Comparison of ENCODE assay signal across 11 cellular contexts in genomic region chr1:2393471-2393877, GRCh38. TPM values are rescaled to one million over a fixed set of nuclear protein-coding genes. Genes with fewer than 3 reads are reported as not detected.
A peak's percentile ranks its signal among the peaks of the same experiment; 100 is the strongest.
DNase-seq lines count a peak whose midpoint lies in the region; ATAC-seq, FAIRE-seq and TF ChIP-seq lines count a peak whose summit lies in the region.
"Had no signal": no experiment of that assay in that cellular context is flagged by ENCODE, and none has a peak within 500 bp of the region (broad histone marks: within the 10 kb centered on the region; RNA-seq: fewer than 3 reads in every experiment).

No MANE protein-coding gene starts in this region.

- peaks cover 60% of the 10 kb centered on the region for H3K79me2 ChIP-seq in K562 (ENCODE audit: control insufficient read depth, insufficient read depth, low read length)

- 0 out of 2 replicates have a peak overlapping the region, but pooled peaks have one; percentile 5 for H3K4me2 ChIP-seq in K562 (ENCODE audit: insufficient read depth, low read length)

- H3K27ac Mint-ChIP-seq in HFFc6 (peak overlapping the region; percentile 87), naive B cell (peak overlapping the region; percentile 44 to 88 (median 60))

- no peak overlapping the region for H3K4me3 ChIP-seq in K562

- peak overlapping the region; percentile 96 for H3K4me3 Mint-ChIP-seq in HFFc6
- peak overlapping the region in 6 of 8 donors; percentile 87 to 94 (median 88) for H3K4me3 Mint-ChIP-seq in naive B cell

- 91% methylated on average over 9 of the region's 9 CpGs for WGBS in K562 (ENCODE audit: insufficient coverage, low coverage, missing lambda C conversion rate)

- H3K9ac ChIP-seq in K562 (ENCODE audit: insufficient read depth in 1 of 2, low read depth in 2 of 2, low read length in 2 of 2) = peak overlapping the region; percentile 78 to 85; a peak in 3 of 4 replicates
- H3K9ac ChIP-seq: KMS-11 had no signal

- TF ChIP-seq EP300 in K562 (IDR thresholded peaks at IDR 0.05; ENCODE audit: low read length) = no peak

- POLR2A ChIA-PET in K562 (lab: Yijun Ruan, JAX) = interaction anchor here (0.8 to 2.1 kb wide), 4 partner anchors 11 to 198 kb away, joined by 4 to 7 read pairs (median 4); no protein-coding TSS in a partner anchor

- TF ChIP-seq RAD21 in K562 (CRISPR knock-in tag; conservative IDR thresholded peaks at IDR 0.05 in 1 of 2, IDR thresholded peaks at IDR 0.05 in 1 of 2) = no peak

- TF ChIP-seq POLR2A in K562 (conservative IDR thresholded peaks at IDR 0.05) = no peak

- TF ChIP-seq CTCF in C4-2B (conservative IDR thresholded peaks at IDR 0.05) (no peak), HFFc6 (IDR thresholded peaks at IDR 0.05) (no peak), K562 (IDR thresholded peaks at IDR 0.05 in 2 of 3, conservative IDR thresholded peaks at IDR 0.05 in 1 of 3; ENCODE audit: insufficient read depth in 2 of 3, low read depth in 1 of 3, low read length in 3 of 3) (no peak)

- ATAC-seq in K562 (no peak), naive B cell (ENCODE audit: low read depth in 2 of 2) (no peak), HG03139 (IDR thresholded peaks at IDR 0.05; ENCODE audit: unreplicated experiment) (no peak), HG03097 (IDR thresholded peaks at IDR 0.05; ENCODE audit: low FRiP score, unreplicated experiment) (no peak)

- intact Hi-C loops in K562 (cut with micrococcal nuclease) = no loop called here

- H3K9me1 ChIP-seq in K562 (ENCODE audit: control insufficient read depth, insufficient read depth, low read length) = peaks cover 11% of the 10 kb centered on the region

- DNase-seq in HFFc6 (no peak), K562 (ENCODE audit: extremely low read depth in 1 of 4, low spot score in 3 of 4) (no peak), naive B cell (no peak), NCI-H226 (no peak), NCI-H2029 treated with DMSO at 0.1 percent for 48 hours (lab: John Stamatoyannopoulos, UW) (no peak)
- DNase-seq: head of caudate nucleus, NCI-H748 treated with DMSO at 0.1 percent for 48 hours had no signal

- H3K27me3 Mint-ChIP-seq in HFFc6 (ENCODE audit: insufficient read depth) = peaks cover 5% of the 10 kb centered on the region
- H3K27me3 Mint-ChIP-seq in naive B cell = no peaks in the 10 kb centered on the region

- H3K27ac ChIP-seq in C4-2B = 0 out of 2 replicates have a peak overlapping the region, but pooled peaks have one; percentile 2
- no peak overlapping the region for H3K27ac ChIP-seq in K562 (ENCODE audit: extremely low read depth, low read depth, low read length)
- H3K27ac ChIP-seq: KMS-11 had no signal

- FAIRE-seq in K562 (lab: Jason Lieb, UNC) = no peak

- peaks cover 18% of the 10 kb centered on the region; the same call in 1 of the 2 replicates for H4K20me1 ChIP-seq in K562 (replicated peaks; ENCODE audit: control insufficient read depth, insufficient read depth, low read length)

- CTCF ChIA-PET in K562 (lab: Yijun Ruan, JAX; ENCODE audit: low intra/inter-chr PET ratio) = interaction anchor here (0.6 kb wide), 1 partner anchor 475 kb away, joined by 3 read pairs; the partner anchor contains the start of gene TMEM52

- peaks cover 36% of the 10 kb centered on the region for H3K4me1 Mint-ChIP-seq in HFFc6 (ENCODE audit: low read depth)
- peaks cover 33 to 45% (median 40%) of the 10 kb centered on the region in 3 donors for H3K4me1 Mint-ChIP-seq in naive B cell

- no peaks in the 10 kb centered on the region for H3K27me3 ChIP-seq in K562 (ENCODE audit: control insufficient read depth in 2 of 2, insufficient read depth in 2 of 2, low read length in 2 of 2)

- peaks cover 22 to 49% of the 10 kb centered on the region in 2 experiments for H3K4me1 ChIP-seq in K562 (replicated peaks in 1 of 2; ENCODE audit: control insufficient read depth in 2 of 2, insufficient read depth in 2 of 2, low read length in 2 of 2)

- no TSS peak for BruUV-seq in K562 (replicated peaks; lab: Mats Ljungman, UMichigan)

- H3K9me3 Mint-ChIP-seq in HFFc6 = no peaks in the 10 kb centered on the region
- H3K9me3 Mint-ChIP-seq in naive B cell = no peaks in the 10 kb centered on the region

- H3K36me3 ChIP-seq in K562 (ENCODE audit: control insufficient read depth, insufficient read depth, low read length) = peaks cover 60% of the 10 kb centered on the region

- in situ Hi-C loops in K562 (cut with MboI) = no loop called here

- H3K9me3 ChIP-seq in K562 (replicated peaks; ENCODE audit: control insufficient read depth, insufficient read depth, low read depth, low read length) = no peaks in the 10 kb centered on the region

- no peak overlapping the region for H2AFZ ChIP-seq in K562 (ENCODE audit: low read depth, low read length)

- H3K36me3 Mint-ChIP-seq in HFFc6 (ENCODE audit: low read depth) = peaks cover 34% of the 10 kb centered on the region
- peaks cover 0 to 4% of the 10 kb centered on the region in 2 donors for H3K36me3 Mint-ChIP-seq in naive B cell

TF ChIP-seq in K562, 482 proteins besides CTCF, POLR2A, EP300 and RAD21 (continues in another document):
- peak; percentile 23; the same call in 1 of the 2 replicates for TF ChIP-seq RBFOX2 (IDR thresholded peaks at IDR 0.05; ENCODE audit: low read depth, low read length)
- TF ChIP-seq NUFIP1 (IDR thresholded peaks at IDR 0.05; ENCODE audit: partially characterized antibody) = no peak
- TF ChIP-seq HSF4 (CRISPR knock-in tag; IDR thresholded peaks at IDR 0.05; ENCODE audit: borderline replicate concordance) = no peak

RNA-seq across cellular contexts. Expression of gene RER1, which starts 1.8 kb away (rescaled TPM):
- total RNA-seq in HFFc6 (2021; fragmentation: NEBNext Ultra II Directional; extraction: Animal tissue kit (Norgen Biotek cat#: 25700)) = 100 to 1,000 TPM; 254 to 303 (median 283) TPM
- 270 and 338 TPM in 2 replicates for total RNA-seq in K562 (2011; cell fraction: chromatin; rRNA removed; ENCODE audit: low replicate concordance)
- 175 and 181 TPM in 2 replicates for total RNA-seq in K562 (2011; cell fraction: nucleolus; rRNA removed)
- 289 and 345 TPM in 2 replicates for total RNA-seq in K562 (2011; cell fraction: nucleoplasm; rRNA removed)
- total RNA-seq in K562 (2014; rRNA removed) = 63.1 and 109 TPM in 2 replicates
- 183 and 211 TPM in 2 replicates for total RNA-seq in K562 (2014; rRNA removed; fragmentation: Illumina TruSeq; extraction: Trizol)
- 146 and 153 TPM in 2 replicates for total RNA-seq in K562 (2015; rRNA removed; fragmentation: Illumina TruSeq; extraction: Trizol)
- total RNA-seq in K562 (2021) = 219 and 235 TPM in 2 replicates
- polyA plus RNA-seq in K562 (2011; rRNA removed) = 316 and 354 TPM in 2 replicates
- 218 and 437 TPM in 2 replicates for polyA plus RNA-seq in K562 (2011; cell fraction: cytosol; rRNA removed)
- 267 and 372 TPM in 2 replicates for polyA plus RNA-seq in K562 (2011; cell fraction: nucleus; rRNA removed)
- polyA plus RNA-seq in K562 (2012) = 133 and 293 TPM in 2 replicates
- polyA plus RNA-seq in K562 (2014; fragmentation: Illumina TruSeq; extraction: Trizol) = 299 and 323 TPM in 2 replicates
- 10 to 100 TPM; 19.6 to 34.5 TPM for polyA plus RNA-seq in K562 (2014; fragmentation: Nextera tagmentation; extraction: Ambion mirVana)
- polyA plus RNA-seq in K562 (2014; rRNA removed) = 216 and 249 TPM in 2 replicates
- 304 and 371 TPM in 2 replicates for polyA minus RNA-seq in K562 (2011; rRNA and poly(A)+ RNA removed)
- polyA minus RNA-seq in K562 (2011; cell fraction: cytosol; rRNA and poly(A)+ RNA removed) = 79.7 and 109 TPM in 2 replicates
- polyA minus RNA-seq in K562 (2011; cell fraction: nucleus; rRNA and poly(A)+ RNA removed) = 23.0 and 33.4 TPM in 2 replicates
- polyA plus RNA-seq in naive B cell (ENCODE audit: low read depth in 6 of 6) = 100 to 1,000 TPM; 116 to 129 (median 121) TPM

RNA-seq across cellular contexts. Expression of gene MORN1, which starts 2.1 kb away (rescaled TPM):
- total RNA-seq in HFFc6 (2021; fragmentation: NEBNext Ultra II Directional; extraction: Animal tissue kit (Norgen Biotek cat#: 25700)) = 1 to 10 TPM; 5.3 to 8.9 (median 6.9) TPM
- total RNA-seq in K562 (2011; cell fraction: chromatin; rRNA removed; ENCODE audit: low replicate concordance) = 24.9 and 49.4 TPM in 2 replicates
- total RNA-seq in K562 (2011; cell fraction: nucleolus; rRNA removed) = 26.6 and 36.7 TPM in 2 replicates
- 26.9 and 29.6 TPM in 2 replicates for total RNA-seq in K562 (2011; cell fraction: nucleoplasm; rRNA removed)
- total RNA-seq in K562 (2014; rRNA removed) = 6.1 and 9.3 TPM in 2 replicates
- 2.3 and 2.9 TPM in 2 replicates for total RNA-seq in K562 (2014; rRNA removed; fragmentation: Illumina TruSeq; extraction: Trizol)
- 4.7 and 5.5 TPM in 2 replicates for total RNA-seq in K562 (2015; rRNA removed; fragmentation: Illumina TruSeq; extraction: Trizol)
- total RNA-seq in K562 (2021) = 5.1 and 7.6 TPM in 2 replicates
- polyA plus RNA-seq in K562 (2011; rRNA removed) = 3.9 and 4.4 TPM in 2 replicates
- polyA plus RNA-seq in K562 (2011; cell fraction: cytosol; rRNA removed) = 4.3 and 4.7 TPM in 2 replicates
- polyA plus RNA-seq in K562 (2011; cell fraction: nucleus; rRNA removed) = 10.6 and 16.9 TPM in 2 replicates
- polyA plus RNA-seq in K562 (2012) = 3.6 and 6.3 TPM in 2 replicates
- 1.8 and 2.7 TPM in 2 replicates for polyA plus RNA-seq in K562 (2014; fragmentation: Illumina TruSeq; extraction: Trizol)
- under 1 TPM; 0.24 to 0.35 TPM for polyA plus RNA-seq in K562 (2014; fragmentation: Nextera tagmentation; extraction: Ambion mirVana)
- 4.2 and 5.8 TPM in 2 replicates for polyA plus RNA-seq in K562 (2014; rRNA removed)
- polyA minus RNA-seq in K562 (2011; rRNA and poly(A)+ RNA removed) = 5.5 and 9.6 TPM in 2 replicates
- polyA minus RNA-seq in K562 (2011; cell fraction: cytosol; rRNA and poly(A)+ RNA removed) = 4.8 and 5.6 TPM in 2 replicates
- polyA minus RNA-seq in K562 (2011; cell fraction: nucleus; rRNA and poly(A)+ RNA removed) = 11.7 and 12.0 TPM in 2 replicates
- polyA plus RNA-seq in naive B cell (ENCODE audit: low read depth in 6 of 6) = 1 to 10 TPM in 5 of 6 donors, under 1 TPM in 1; 0.29 to 7.1 (median 6.1) TPM

RNA-seq across cellular contexts. Expression of gene PEX10, which starts 18.9 kb away (rescaled TPM):
- 10 to 100 TPM; 25.4 to 29.8 (median 26.4) TPM for total RNA-seq in HFFc6 (2021; fragmentation: NEBNext Ultra II Directional; extraction: Animal tissue kit (Norgen Biotek cat#: 25700))
- 13.3 and 27.8 TPM in 2 replicates for total RNA-seq in K562 (2011; cell fraction: chromatin; rRNA removed; ENCODE audit: low replicate concordance)
- 23.4 and 30.4 TPM in 2 replicates for total RNA-seq in K562 (2011; cell fraction: nucleolus; rRNA removed)
- 18.3 and 19.9 TPM in 2 replicates for total RNA-seq in K562 (2011; cell fraction: nucleoplasm; rRNA removed)
- total RNA-seq in K562 (2014; rRNA removed) (24.5 and 26.2 TPM in 2 replicates), K562 (2014; rRNA removed; fragmentation: Illumina TruSeq; extraction: Trizol) (5.6 and 5.7 TPM in 2 replicates), K562 (2015; rRNA removed; fragmentation: Illumina TruSeq; extraction: Trizol) (8.4 and 9.3 TPM in 2 replicates), K562 (2021) (18.2 and 18.7 TPM in 2 replicates)
- polyA plus RNA-seq in K562 (2011; rRNA removed) (8.7 and 9.4 TPM in 2 replicates), K562 (2014; fragmentation: Illumina TruSeq; extraction: Trizol) (6.4 and 10.6 TPM in 2 replicates), K562 (2014; fragmentation: Nextera tagmentation; extraction: Ambion mirVana) (under 1 TPM; 0.03 to 0.11 TPM), K562 (2014; rRNA removed) (18.8 and 22.5 TPM in 2 replicates), naive B cell (ENCODE audit: low read depth in 6 of 6) (10 to 100 TPM; 10.7 to 24.1 (median 15.1) TPM)
- 9.6 and 19.3 TPM in 2 replicates for polyA plus RNA-seq in K562 (2011; cell fraction: cytosol; rRNA removed)
- polyA plus RNA-seq in K562 (2011; cell fraction: nucleus; rRNA removed) = 18.8 and 28.5 TPM in 2 replicates
- 9.3 and 13.4 TPM in 2 replicates for polyA plus RNA-seq in K562 (2012)
- 3.5 and 3.9 TPM in 2 replicates for polyA minus RNA-seq in K562 (2011; rRNA and poly(A)+ RNA removed)
- polyA minus RNA-seq in K562 (2011; cell fraction: cytosol; rRNA and poly(A)+ RNA removed) = 5.4 and 14.7 TPM in 2 replicates
- polyA minus RNA-seq in K562 (2011; cell fraction: nucleus; rRNA and poly(A)+ RNA removed) = 11.1 and 14.0 TPM in 2 replicates
